Comparison of ENCODE assay signal across 27 cellular contexts in genomic region chr1:175493999-175494336, GRCh38.
DNase-seq lines count a peak whose midpoint lies in the region; TF ChIP-seq lines count a peak whose summit lies in the region.
"Had no signal": no experiment of that assay in that cellular context is flagged by ENCODE, and none has a peak within 500 bp of the region (broad histone marks: within the 10 kb centered on the region; RNA-seq: fewer than 3 reads in every experiment).

No MANE protein-coding gene starts in this region.

- H3K9me3 ChIP-seq in BLaER1: no peaks in the 10 kb centered on the region; the same call in 1 of the 2 replicates
- no peaks in the 10 kb centered on the region for H3K9me3 ChIP-seq in HUES6 (ENCODE audit: control insufficient read depth, insufficient read depth, low read depth, low read length)
- H3K9me3 ChIP-seq in endodermal cell (ENCODE audit: control insufficient read depth, low read length): no peaks in the 10 kb centered on the region
- H3K9me3 ChIP-seq in smooth muscle cell (replicated peaks; ENCODE audit: low read depth): no peaks in the 10 kb centered on the region
- H3K9me3 ChIP-seq: Caco-2, gastroesophageal sphincter, left ventricle myocardium inferior, upper lobe of right lung had no signal

- H3K9me3 Mint-ChIP-seq in endodermal cell: no peaks in the 10 kb centered on the region
- H3K9me3 Mint-ChIP-seq: activated naive CD4-positive, alpha-beta T cell treated with anti-CD3 and anti-CD28 coated beads, Interleukin-2, amount 10 ng/mL, durations not matched to agents 7 days and 5 days; activated T-cell treated with anti-CD3 and anti-CD28 coated beads, Interleukin-2, amount 50 U/mL, for 72 hours; naive thymus-derived CD8-positive, alpha-beta T cell; stimulated activated effector memory CD8-positive, alpha-beta T cell treated with anti-CD3 and anti-CD28 coated beads, Interleukin-12 subunit alpha, Interleukin-12 subunit beta, amount 100 ng/mL, for 72 hours had no signal

- H3K27me3 Mint-ChIP-seq in endodermal cell (ENCODE audit: insufficient read depth): peaks cover 7% of the 10 kb centered on the region

- H3K27ac Mint-ChIP-seq in endodermal cell: no peak overlapping the region
- H3K27ac Mint-ChIP-seq: activated CD8-positive, alpha-beta memory T cell treated with anti-CD3 and anti-CD28 coated beads, Interleukin-2, amount 10 ng/mL, durations not matched to agents 7 days and 5 days; activated naive CD4-positive, alpha-beta T cell treated with anti-CD3 and anti-CD28 coated beads, Interleukin-2, amount 10 ng/mL, durations not matched to agents 7 days and 5 days; activated T-cell treated with anti-CD3 and anti-CD28 coated beads, Interleukin-2, amount 50 U/mL, for 72 hours; naive thymus-derived CD8-positive, alpha-beta T cell; stimulated activated effector memory CD8-positive, alpha-beta T cell treated with anti-CD3 and anti-CD28 coated beads, Interleukin-12 subunit alpha, Interleukin-12 subunit beta, amount 100 ng/mL, for 72 hours had no signal

- H4K20me1 ChIP-seq in BLaER1 (no peaks in the 10 kb centered on the region), smooth muscle cell (ENCODE audit: low read depth) (no peaks in the 10 kb centered on the region)

- H3K4me1 Mint-ChIP-seq in endodermal cell: peaks cover 5% of the 10 kb centered on the region
- H3K4me1 Mint-ChIP-seq: activated CD8-positive, alpha-beta memory T cell treated with anti-CD3 and anti-CD28 coated beads, Interleukin-2, amount 10 ng/mL, durations not matched to agents 7 days and 5 days; activated naive CD4-positive, alpha-beta T cell treated with anti-CD3 and anti-CD28 coated beads, Interleukin-2, amount 10 ng/mL, durations not matched to agents 7 days and 5 days; naive thymus-derived CD8-positive, alpha-beta T cell; stimulated activated effector memory CD8-positive, alpha-beta T cell treated with anti-CD3 and anti-CD28 coated beads, Interleukin-12 subunit alpha, Interleukin-12 subunit beta, amount 100 ng/mL, for 72 hours had no signal

- H3K4me1 ChIP-seq in BLaER1 (peaks cover 31% of the 10 kb centered on the region), HUES6 (ENCODE audit: control insufficient read depth, insufficient read depth, low read length) (peaks cover 10% of the 10 kb centered on the region), endodermal cell (ENCODE audit: control insufficient read depth, insufficient read depth, low read length) (no peaks in the 10 kb centered on the region), smooth muscle cell (ENCODE audit: low read depth) (no peaks in the 10 kb centered on the region)
- H3K4me1 ChIP-seq: Caco-2, gastroesophageal sphincter, left ventricle myocardium inferior, upper lobe of right lung had no signal

- H3K27ac ChIP-seq in BLaER1 (no peak overlapping the region), HUES6 (ENCODE audit: low read depth, low read length) (no peak overlapping the region), endodermal cell (ENCODE audit: low read depth, low read length) (no peak overlapping the region), smooth muscle cell (ENCODE audit: low read depth) (no peak overlapping the region)
- H3K27ac ChIP-seq: gastroesophageal sphincter, left ventricle myocardium inferior, upper lobe of right lung, VCaP had no signal

- TF ChIP-seq CTCF in endodermal cell (conservative IDR thresholded peaks at IDR 0.05) (no peak), smooth muscle cell (IDR thresholded peaks at IDR 0.05; ENCODE audit: borderline replicate concordance, insufficient read depth, poor library complexity, severe bottlenecking) (no peak)

- H3K36me3 ChIP-seq in BLaER1 (no peaks in the 10 kb centered on the region), HUES6 (ENCODE audit: control insufficient read depth, insufficient read depth, low read length) (no peaks in the 10 kb centered on the region), endodermal cell (ENCODE audit: control insufficient read depth, insufficient read depth, low read length) (no peaks in the 10 kb centered on the region), smooth muscle cell (ENCODE audit: low read depth) (no peaks in the 10 kb centered on the region)
- H3K36me3 ChIP-seq: gastroesophageal sphincter, left ventricle myocardium inferior, upper lobe of right lung had no signal

- H3K4me2 ChIP-seq in BLaER1 (peak overlapping the region; percentile 81), smooth muscle cell (no peak overlapping the region)

- H3K36me3 Mint-ChIP-seq in endodermal cell (ENCODE audit: low read depth): no peaks in the 10 kb centered on the region
- H3K36me3 Mint-ChIP-seq: activated CD8-positive, alpha-beta memory T cell treated with anti-CD3 and anti-CD28 coated beads, Interleukin-2, amount 10 ng/mL, durations not matched to agents 7 days and 5 days; activated naive CD4-positive, alpha-beta T cell treated with anti-CD3 and anti-CD28 coated beads, Interleukin-2, amount 10 ng/mL, durations not matched to agents 7 days and 5 days; naive thymus-derived CD8-positive, alpha-beta T cell; stimulated activated effector memory CD8-positive, alpha-beta T cell treated with anti-CD3 and anti-CD28 coated beads, Interleukin-12 subunit alpha, Interleukin-12 subunit beta, amount 100 ng/mL, for 72 hours had no signal

- no peaks in the 10 kb centered on the region for H3F3A ChIP-seq in smooth muscle cell (ENCODE audit: low read depth)

- no peak overlapping the region for H2AFZ ChIP-seq in smooth muscle cell (ENCODE audit: low read depth)

- H3K4me3 Mint-ChIP-seq in endodermal cell: no peak overlapping the region
- H3K4me3 Mint-ChIP-seq: activated CD8-positive, alpha-beta memory T cell treated with anti-CD3 and anti-CD28 coated beads, Interleukin-2, amount 10 ng/mL, durations not matched to agents 7 days and 5 days; activated naive CD4-positive, alpha-beta T cell treated with anti-CD3 and anti-CD28 coated beads, Interleukin-2, amount 10 ng/mL, durations not matched to agents 7 days and 5 days; activated T-cell treated with anti-CD3 and anti-CD28 coated beads, Interleukin-2, amount 50 U/mL, for 72 hours; naive thymus-derived CD8-positive, alpha-beta T cell; stimulated activated effector memory CD8-positive, alpha-beta T cell treated with anti-CD3 and anti-CD28 coated beads, Interleukin-12 subunit alpha, Interleukin-12 subunit beta, amount 100 ng/mL, for 72 hours had no signal

- H3K4me3 ChIP-seq in BLaER1: no peak overlapping the region
- peak overlapping the region; percentile 49; the same call in 1 of the 2 replicates for H3K4me3 ChIP-seq in HUES6 (ENCODE audit: low read depth, low read length)
- no peak overlapping the region for H3K4me3 ChIP-seq in endodermal cell (ENCODE audit: low read length)
- no peak overlapping the region for H3K4me3 ChIP-seq in smooth muscle cell
- H3K4me3 ChIP-seq: gastroesophageal sphincter, left ventricle myocardium inferior, upper lobe of right lung had no signal

- H3K79me2 ChIP-seq in smooth muscle cell (ENCODE audit: low read depth): no peaks in the 10 kb centered on the region

- H3K9ac ChIP-seq in BLaER1 (no peak overlapping the region), HUES6 (ENCODE audit: low read length) (no peak overlapping the region), endodermal cell (ENCODE audit: extremely low read depth, low read length, poor library complexity, severe bottlenecking) (no peak overlapping the region), smooth muscle cell (ENCODE audit: low read depth) (no peak overlapping the region)

- H3K27me3 ChIP-seq in BLaER1 (no peaks in the 10 kb centered on the region), HUES6 (ENCODE audit: control insufficient read depth, insufficient read depth, low read length) (peaks cover 31% of the 10 kb centered on the region), endodermal cell (ENCODE audit: control insufficient read depth, insufficient read depth, low read length, poor library complexity, severe bottlenecking) (no peaks in the 10 kb centered on the region), smooth muscle cell (ENCODE audit: low read depth) (peaks cover 58% of the 10 kb centered on the region)

- DNase-seq in NCI-H526 treated with DMSO at 0.1 percent for 48 hours (lab: John Stamatoyannopoulos, UW) (peak; percentile 71), endodermal cell (peak; percentile 62), AML-193 (lab: John Stamatoyannopoulos, UW) (no peak), smooth muscle cell (lab: John Stamatoyannopoulos, UW; ENCODE audit: unreplicated experiment) (no peak), EL (no peak), NCI-H1930 (lab: John Stamatoyannopoulos, UW) (no peak)
- DNase-seq: activated CD4-positive, alpha-beta T cell treated with anti-CD3 and anti-CD28 coated beads, Interleukin-2, amount 50 U/mL, for 1 hour; activated CD8-positive, alpha-beta memory T cell treated with anti-CD3 and anti-CD28 coated beads, Interleukin-2, amount 10 ng/mL, durations not matched to agents 7 days and 5 days; activated naive CD4-positive, alpha-beta T cell treated with anti-CD3 and anti-CD28 coated beads, Interleukin-2, amount 10 ng/mL, durations not matched to agents 7 days and 5 days; activated T-cell treated with anti-CD3 and anti-CD28 coated beads, Interleukin-2, amount 50 U/mL, for 72 hours; amniotic stem cell; Caco-2; KG1; left ventricle myocardium inferior; midbrain; MM.1S; naive thymus-derived CD8-positive, alpha-beta T cell; NCI-H187; NCI-H510A; RPMI8226; stimulated activated CD4-positive, alpha-beta T cell treated with anti-CD3 and anti-CD28 coated beads, Interleukin-2, amount 100 ng/mL, for 48 hours; upper lobe of right lung had no signal

- WGBS in endodermal cell (ENCODE audit: insufficient coverage in 1 of 2, insufficient read length in 1 of 2), 2 experiments: 60 to 100% methylated on average over 1 to 6 of the region's 8 CpGs
- 53% methylated on average over 8 of the region's 8 CpGs for WGBS in smooth muscle cell (ENCODE audit: low lambda C conversion rate)

Comparison
In these comparisons a context has a peak if more than half of its experiments do, and no peak if none do; other contexts are left out.
1. DNase-seq: peak in NCI-H526 treated with DMSO at 0.1 percent for 48 hours (single experiment) and endodermal cell (single experiment); none in AML-193 (0 of 2), smooth muscle cell (single experiment), EL (single experiment) and NCI-H1930 (0 of 2).